ENCODE assay signal across 27 cellular contexts in the genomic region with DNA sequence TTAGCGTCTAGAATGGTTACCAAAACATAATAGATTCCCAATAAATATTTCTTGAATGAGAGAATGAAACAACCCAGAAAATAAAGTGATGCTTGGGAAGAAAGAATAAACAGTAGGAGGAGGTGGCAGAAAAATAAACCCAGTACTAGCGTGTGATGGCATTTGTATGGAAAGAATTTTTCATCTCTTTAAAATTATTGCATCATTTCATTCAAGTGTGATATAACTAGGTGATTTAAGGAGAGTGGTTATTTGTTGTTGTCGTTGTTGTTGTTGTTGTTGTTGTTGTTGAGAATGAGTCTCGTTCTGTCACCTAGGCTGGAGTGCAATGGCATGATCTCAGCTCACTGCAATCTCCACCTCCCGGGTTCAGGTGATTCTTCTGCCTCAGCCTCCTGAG.
"Had no signal": no experiment of that assay in that cellular context is flagged by ENCODE, and none has a peak within 500 bp of the region (broad histone marks: within the 10 kb centered on the region; RNA-seq: fewer than 3 reads in every experiment).

No MANE protein-coding gene starts in this region.

- FAIRE-seq: urothelium cell line had no signal

- DNase-seq: stimulated activated CD4-positive, alpha-beta T cell treated with anti-CD3 and anti-CD28 coated beads, Interleukin-2, amount 100 ng/mL, for 48 hours; stimulated activated CD4-positive, alpha-beta T cell treated with anti-CD3 and anti-CD28 coated beads, Interleukin-4, amount 100 ng/mL, for 1 hour; stimulated activated CD4-positive, alpha-beta T cell treated with anti-CD3 and anti-CD28 coated beads, Interleukin-4, amount 100 ng/mL, for 24 hours; stimulated activated CD4-positive, alpha-beta T cell treated with anti-CD3 and anti-CD28 coated beads, Interleukin-4, amount 100 ng/mL, for 4 hours; stimulated activated CD8-positive, alpha-beta memory T cell treated with anti-CD3 and anti-CD28 coated beads, Interleukin-4, amount 100 ng/mL, for 48 hours; stimulated activated naive B cell treated with anti-CD40 and anti-IgM and Interleukin-4, amounts not matched to agents 10 μg/mL and 1 μg/mL and 100 μg/mL, for 72 hours; stimulated activated naive CD4-positive, alpha-beta T cell; stimulated activated naive CD4-positive, alpha-beta T cell treated with Interleukin-2 at 50 U/mL for 16 hours; stimulated activated naive CD8-positive, alpha-beta T cell treated with anti-CD3 and anti-CD28 coated beads, Interleukin-15, amount 100 ng/mL, for 72 hours; stimulated activated naive CD8-positive, alpha-beta T cell treated with anti-CD3 and anti-CD28 coated beads, Interleukin-15, Interleukin-2, amounts not matched to agents 100 U/mL and 50 U/mL, for 24 hours; stomach; substantia nigra; testis; thyroid gland; tibial artery; transverse colon; trophoblast cell; upper lobe of left lung; upper lobe of right lung; uterus had no signal

- H3K27ac ChIP-seq: stomach, suprapubic skin, testis, thoracic aorta, thyroid gland, tibial artery, tibial nerve, transverse colon, upper lobe of left lung, upper lobe of right lung, uterus, vagina had no signal

- ATAC-seq: stimulated activated effector memory CD8-positive, alpha-beta T cell treated with anti-CD3 and anti-CD28 coated beads, Interleukin-12 subunit alpha, Interleukin-12 subunit beta, amount 100 ng/mL, for 72 hours; stimulated activated memory B cell treated with anti-CD40 and anti-IgM and Interleukin-4, amounts not matched to agents 10 μg/mL and 1 μg/mL and 100 μg/mL, for 72 hours; stimulated activated naive B cell treated with anti-CD40 and anti-IgM and Interleukin-4, amounts not matched to agents 10 μg/mL and 1 μg/mL and 100 μg/mL, for 72 hours; stimulated activated naive CD8-positive, alpha-beta T cell treated with anti-CD3 and anti-CD28 coated beads, Interleukin-15, amount 100 ng/mL, for 72 hours; stimulated activated naive CD8-positive, alpha-beta T cell treated with anti-CD3 and anti-CD28 coated beads, Interleukin-15, Interleukin-2, amounts not matched to agents 100 U/mL and 50 U/mL, for 24 hours; upper lobe of right lung had no signal

- H3K27me3 ChIP-seq: stomach, suprapubic skin, testis, thyroid gland, tibial artery, tibial nerve, transverse colon, upper lobe of left lung, upper lobe of right lung, uterus, vagina had no signal

- H3K36me3 ChIP-seq: stomach, suprapubic skin, thoracic aorta, thyroid gland, tibial artery, tibial nerve, transverse colon, upper lobe of left lung, upper lobe of right lung, uterus, vagina had no signal

- H3K4me1 ChIP-seq: stomach, suprapubic skin, testis, thyroid gland, tibial artery, tibial nerve, transverse colon, upper lobe of left lung, upper lobe of right lung, uterus, vagina had no signal

- H3K4me3 ChIP-seq: stomach, suprapubic skin, testis, thoracic aorta, thyroid gland, tibial artery, tibial nerve, transverse colon, upper lobe of left lung, upper lobe of right lung, uterus, vagina had no signal

- H3K9me3 ChIP-seq: stomach, suprapubic skin, testis, thoracic aorta, thyroid gland, transverse colon, upper lobe of left lung, upper lobe of right lung, uterus, vagina had no signal
